In genomic region chr10:92829042-92829785, GRCh38 we compare ENCODE assay signal across 1 cellular context.
TF ChIP-seq lines count a peak whose summit lies in the region.

No MANE protein-coding gene starts in this region.

TF ChIP-seq in WTC11, 78 proteins besides CTCF, POLR2A, EP300 and RAD21 (continued from another document):
- TF ChIP-seq NFYB (CRISPR knock-in tag; conservative IDR thresholded peaks at IDR 0.05; ENCODE audit: low read depth) (no peak), ZNF281 (CRISPR knock-in tag; IDR thresholded peaks at IDR 0.05) (no peak), NR2C2 (CRISPR knock-in tag; IDR thresholded peaks at IDR 0.05) (no peak), ZNF416 (CRISPR knock-in tag; IDR thresholded peaks at IDR 0.05) (no peak), ELF4 (CRISPR knock-in tag; IDR thresholded peaks at IDR 0.05; ENCODE audit: low read depth) (no peak)
